In the genomic region with DNA sequence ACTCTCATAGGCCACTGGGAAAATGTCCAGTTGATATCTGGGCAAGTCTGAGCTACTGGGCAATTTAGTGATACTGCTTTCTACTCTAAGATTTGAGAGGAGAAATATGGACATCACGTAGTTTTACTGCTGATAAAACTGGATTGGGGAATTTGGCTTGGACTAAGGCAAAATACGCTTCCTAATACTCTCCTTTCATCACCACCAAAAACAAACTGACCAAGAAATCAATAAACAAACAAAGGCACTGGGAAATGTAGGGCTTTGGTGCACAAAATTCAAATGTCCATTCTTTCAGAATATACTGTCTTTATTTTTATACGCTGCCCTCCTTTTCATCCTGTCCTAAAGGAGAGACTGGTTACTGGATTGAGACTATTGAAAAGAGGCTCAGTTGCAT, we compare ENCODE assay signal across 30 cellular contexts.
"Had no signal": no experiment of that assay in that cellular context is flagged by ENCODE, and none has a peak within 500 bp of the region (broad histone marks: within the 10 kb centered on the region; RNA-seq: fewer than 3 reads in every experiment).

No MANE protein-coding gene starts in this region.

- H3K4me1 ChIP-seq: neural progenitor cell, parathyroid adenoma, psoas muscle, spleen, suprapubic skin, testis, tibial artery, transverse colon, upper lobe of right lung, uterus had no signal

- H3K27me3 ChIP-seq: neural progenitor cell, ovary, spleen, suprapubic skin, testis, tibial artery, transverse colon, upper lobe of right lung, uterus had no signal

- H3K27ac ChIP-seq: neural progenitor cell, ovary, parathyroid adenoma, psoas muscle, skin epidermis, spleen, suprapubic skin, testis, tibial artery, transverse colon, upper lobe of right lung, uterus had no signal

- DNase-seq: naive thymus-derived CD8-positive, alpha-beta T cell; nephron progenitor cell; occipital lobe; ovary; posterior cingulate gyrus; psoas muscle; right cardiac atrium; spleen; stimulated activated CD4-positive, alpha-beta T cell treated with anti-CD3 and anti-CD28 coated beads, Interleukin-12 subunit alpha, Interleukin-12 subunit beta, amount 100 ng/mL, for 4 hours; stimulated activated CD4-positive, alpha-beta T cell treated with anti-CD3 and anti-CD28 coated beads, Interleukin-1b, Interleukin-23, amount 100 ng/mL, for 48 hours; stimulated activated CD4-positive, alpha-beta T cell treated with anti-CD3 and anti-CD28 coated beads, Interleukin-4, amount 100 ng/mL, for 1 hour; stimulated activated CD4-positive, alpha-beta T cell treated with anti-CD3 and anti-CD28 coated beads, Interleukin-4, amount 100 ng/mL, for 4 hours; stimulated activated CD8-positive, alpha-beta memory T cell treated with anti-CD3 and anti-CD28 coated beads, Interleukin-4, amount 100 ng/mL, for 48 hours; stimulated activated naive CD4-positive, alpha-beta T cell; stimulated activated naive CD8-positive, alpha-beta T cell treated with anti-CD3 and anti-CD28 coated beads, Interleukin-15, amount 100 ng/mL, for 72 hours; stimulated activated naive CD8-positive, alpha-beta T cell treated with anti-CD3 and anti-CD28 coated beads, Interleukin-15, Interleukin-2, amounts not matched to agents 100 U/mL and 50 U/mL, for 24 hours; substantia nigra; testis; tibial artery; transverse colon; upper lobe of right lung; uterus had no signal

- H3K36me3 ChIP-seq: neural progenitor cell, ovary, spleen, suprapubic skin, tibial artery, transverse colon, upper lobe of right lung, uterus had no signal

- H3K79me2 ChIP-seq: parathyroid adenoma had no signal

- H3K4me2 ChIP-seq: neural progenitor cell, smooth muscle cell had no signal

- H2AFZ ChIP-seq: neural progenitor cell, parathyroid adenoma had no signal

- H3K9me3 ChIP-seq: ovary, suprapubic skin, testis, tibial artery, transverse colon, upper lobe of right lung, uterus had no signal

- H3K9ac ChIP-seq: neural progenitor cell, parathyroid adenoma had no signal

- H3K4me3 ChIP-seq: neural progenitor cell, ovary, psoas muscle, skin epidermis, smooth muscle cell, spleen, suprapubic skin, testis, tibial artery, transverse colon, upper lobe of right lung, uterus had no signal

- ATAC-seq: naive thymus-derived CD8-positive, alpha-beta T cell; natural killer cell treated with Interleukin-12 subunit alpha and Interleukin-12 subunit beta and Interleukin-15 and Interleukin-18, amount 100 ng/mL, for 72 hours; psoas muscle; right cardiac atrium; sciatic nerve; stimulated activated memory B cell treated with anti-CD40 and anti-IgM and Interleukin-4, amounts not matched to agents 10 μg/mL and 1 μg/mL and 100 μg/mL, for 72 hours; stimulated activated naive CD8-positive, alpha-beta T cell treated with anti-CD3 and anti-CD28 coated beads, Interleukin-15, amount 100 ng/mL, for 72 hours; stimulated activated naive CD8-positive, alpha-beta T cell treated with anti-CD3 and anti-CD28 coated beads, Interleukin-15, Interleukin-2, amounts not matched to agents 100 U/mL and 50 U/mL, for 24 hours; upper lobe of right lung had no signal
